In the genomic region with DNA sequence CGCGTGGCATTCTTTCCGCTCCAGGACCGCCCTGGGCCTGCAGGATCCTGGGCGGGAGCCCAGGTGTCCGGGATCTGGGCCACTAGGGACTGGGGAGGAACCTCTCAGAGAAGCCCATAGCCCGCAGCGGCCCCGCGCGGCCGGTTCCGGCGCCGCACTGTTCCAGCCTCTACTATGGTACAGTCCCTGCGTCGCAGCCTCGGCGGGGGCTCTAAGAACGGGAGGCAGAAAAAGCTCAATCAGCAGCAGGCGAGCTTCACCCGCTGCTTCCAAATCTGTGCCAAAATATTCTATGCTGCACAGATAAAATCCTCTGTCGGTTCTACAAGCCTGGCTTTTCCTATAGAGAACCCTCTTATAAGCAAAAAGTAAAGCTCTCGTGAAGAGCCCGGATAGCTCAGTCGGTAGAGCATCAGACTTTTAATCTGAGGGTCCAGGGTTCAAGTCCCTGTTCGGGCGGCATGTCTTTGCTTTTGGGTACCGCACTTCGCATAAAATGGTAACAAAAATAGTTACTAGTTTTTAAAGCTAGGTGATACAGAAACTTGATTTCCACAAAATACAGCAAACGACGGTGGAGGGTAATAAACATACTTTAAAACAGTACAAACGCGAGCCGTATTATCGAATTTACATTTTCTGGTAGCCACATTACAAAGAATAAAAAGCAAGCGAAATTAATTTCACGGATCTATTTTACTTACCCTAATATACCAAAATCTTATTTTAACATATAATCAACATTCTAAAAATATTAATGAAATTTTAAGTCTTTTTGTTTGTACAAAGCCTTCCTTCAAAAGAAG, we compare ENCODE assay signal across 1 cellular context.
TF ChIP-seq lines count a peak whose summit lies in the region.

No MANE protein-coding gene starts in this region.

TF ChIP-seq in A549, 52 proteins besides CTCF, POLR2A, EP300 and RAD21 (continued from another document):
- TF ChIP-seq ESRRA (IDR thresholded peaks at IDR 0.05; ENCODE audit: borderline replicate concordance, low read length) (0 out of 2 replicates have a peak, but pooled peaks have one; percentile 6), ZNF302 (CRISPR knock-in tag; IDR thresholded peaks at IDR 0.05) (no peak), SREBF2 (IDR thresholded peaks at IDR 0.05) (peak; percentile 94), SMC3 (IDR thresholded peaks at IDR 0.05) (peak; percentile 72), CEBPB (IDR thresholded peaks at IDR 0.05) (0 out of 4 replicates have a peak, but pooled peaks of 1 of the 2 experiments have one; percentile 40), KDM5A (IDR thresholded peaks at IDR 0.05) (0 out of 2 replicates have a peak, but pooled peaks have one; percentile 60), EHF (CRISPR knock-in tag; IDR thresholded peaks at IDR 0.05) (0 out of 2 replicates have a peak, but pooled peaks have one; percentile 52)
- TF ChIP-seq, protein P1, sequence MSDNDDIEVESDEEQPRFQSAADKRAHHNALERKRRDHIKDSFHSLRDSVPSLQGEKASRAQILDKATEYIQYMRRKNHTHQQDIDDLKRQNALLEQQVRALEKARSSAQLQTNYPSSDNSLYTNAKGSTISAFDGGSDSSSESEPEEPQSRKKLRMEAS (IDR thresholded peaks at IDR 0.05) = peak; percentile 65
